2 cellular contexts compared by ENCODE assay signal in the genomic region with DNA sequence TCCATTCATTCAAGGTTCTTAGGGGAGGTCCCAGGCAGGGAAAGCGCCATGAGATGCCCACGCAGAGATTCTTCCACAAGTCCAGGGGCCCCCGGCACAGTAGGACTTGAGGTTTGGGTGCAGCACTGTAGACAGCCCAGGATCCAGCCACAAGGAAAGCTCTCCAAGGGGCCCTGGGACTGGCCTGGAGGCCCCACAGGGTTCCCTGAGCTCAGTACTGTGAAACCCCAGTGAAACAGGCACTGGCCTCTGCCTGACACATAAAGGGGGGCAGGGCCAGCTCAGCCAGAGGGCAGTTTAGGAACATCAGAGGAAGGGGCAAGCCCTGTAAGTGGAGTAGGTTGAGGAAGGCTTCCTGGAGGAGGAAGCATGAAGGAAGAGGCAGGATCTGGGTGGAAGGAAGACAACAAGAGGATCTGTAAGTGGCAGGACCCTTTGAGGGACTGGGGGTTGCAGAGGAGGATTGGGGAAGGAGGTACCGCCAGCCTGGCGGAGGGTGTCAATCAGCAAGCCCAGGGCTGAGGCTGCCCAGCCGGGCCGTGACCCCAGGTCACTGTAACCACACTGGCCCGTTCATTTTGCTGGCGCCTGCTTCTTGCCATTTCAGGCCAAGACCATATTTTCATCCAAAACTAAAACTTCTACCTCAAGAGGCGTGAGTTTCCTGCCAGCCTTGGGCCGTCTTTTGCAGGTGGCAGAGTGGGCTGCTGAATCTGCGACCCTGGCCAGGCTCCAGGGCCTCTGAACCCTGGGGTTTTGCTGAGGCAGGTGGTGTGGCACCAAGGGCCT.
TF ChIP-seq lines count a peak whose summit lies in the region.

No MANE protein-coding gene starts in this region.

TF ChIP-seq in liver, 16 proteins besides CTCF, POLR2A, EP300 and RAD21:
- TF ChIP-seq YY1 (IDR thresholded peaks at IDR 0.05), result no peak
- TF ChIP-seq RXRA (IDR thresholded peaks at IDR 0.05), result peak; percentile 10 to 37
TF ChIP-seq in liver: peak in this region for 1.

TF ChIP-seq in HepG2, 621 proteins besides CTCF, POLR2A, EP300 and RAD21:
- TF ChIP-seq AKAP8 (CRISPR knock-in tag; IDR thresholded peaks at IDR 0.05) (no peak), BRCA1 (CRISPR knock-in tag; IDR thresholded peaks at IDR 0.05) (no peak), FOXP4 (CRISPR knock-in tag; IDR thresholded peaks at IDR 0.05) (no peak), ZNF704 (CRISPR knock-in tag; IDR thresholded peaks at IDR 0.05; ENCODE audit: borderline replicate concordance) (no peak), SATB2 (CRISPR knock-in tag; IDR thresholded peaks at IDR 0.05) (no peak), PAWR (CRISPR knock-in tag; IDR thresholded peaks at IDR 0.05; ENCODE audit: borderline replicate concordance) (no peak), TERF1 (CRISPR knock-in tag; IDR thresholded peaks at IDR 0.05) (no peak), SRF (IDR thresholded peaks at IDR 0.05; ENCODE audit: low read depth, low read length) (no peak), HMG20A (CRISPR knock-in tag; IDR thresholded peaks at IDR 0.05; ENCODE audit: borderline replicate concordance) (no peak), REST (IDR thresholded peaks at IDR 0.05; ENCODE audit: borderline replicate concordance in 1 of 2, low read depth in 1 of 2, low read length in 2 of 2) (no peak), CC2D1A (CRISPR knock-in tag; IDR thresholded peaks at IDR 0.05) (no peak), TFDP2 (CRISPR knock-in tag; IDR thresholded peaks at IDR 0.05) (no peak)
